Comparison of ENCODE assay signal across 1 cellular context in genomic region chr18:54269924-54270844, GRCh38.
TF ChIP-seq lines count a peak whose summit lies in the region.

No MANE protein-coding gene starts in this region.

TF ChIP-seq in HepG2, 621 proteins besides CTCF, POLR2A, EP300 and RAD21 (continued from another document and continues in another):
- TF ChIP-seq STAT6 (CRISPR knock-in tag; IDR thresholded peaks at IDR 0.05; ENCODE audit: borderline replicate concordance) (peak; percentile 32; the same call in 1 of the 2 replicates), ZNF720 (CRISPR knock-in tag; IDR thresholded peaks at IDR 0.05) (no peak), ZNF543 (CRISPR knock-in tag; IDR thresholded peaks at IDR 0.05) (peak; percentile 41; the same call in 1 of the 2 replicates), LCORL (IDR thresholded peaks at IDR 0.05) (no peak), LCORL (CRISPR knock-in tag; IDR thresholded peaks at IDR 0.05) (peak; percentile 57; the same call in 1 of the 2 replicates), XRCC5 (optimal IDR thresholded peaks at IDR 0.05; ENCODE audit: low read length) (no peak), ZBTB21 (CRISPR knock-in tag; IDR thresholded peaks at IDR 0.05) (no peak), NRL (CRISPR knock-in tag; IDR thresholded peaks at IDR 0.05; ENCODE audit: borderline replicate concordance) (0 out of 2 replicates have a peak, but pooled peaks have one; percentile 38), ZMYM3 (CRISPR knock-in tag; IDR thresholded peaks at IDR 0.05) (no peak), ZNF317 (CRISPR knock-in tag; IDR thresholded peaks at IDR 0.05) (0 out of 2 replicates have a peak, but pooled peaks have one; percentile 8), KLF11 (CRISPR knock-in tag; IDR thresholded peaks at IDR 0.05) (no peak), ZNF550 (CRISPR knock-in tag; IDR thresholded peaks at IDR 0.05; ENCODE audit: borderline replicate concordance) (no peak), CAMTA2 (CRISPR knock-in tag; IDR thresholded peaks at IDR 0.05; ENCODE audit: borderline replicate concordance) (no peak), MNT (IDR thresholded peaks at IDR 0.05) (no peak), HOMEZ (CRISPR knock-in tag; IDR thresholded peaks at IDR 0.05; ENCODE audit: low read depth) (no peak), XBP1 (CRISPR knock-in tag; IDR thresholded peaks at IDR 0.05) (no peak), KIAA2018 (CRISPR knock-in tag; IDR thresholded peaks at IDR 0.05; ENCODE audit: borderline replicate concordance) (no peak), ZNF225 (CRISPR knock-in tag; IDR thresholded peaks at IDR 0.05) (0 out of 2 replicates have a peak, but pooled peaks have one; percentile 49), KLF13 (CRISPR knock-in tag; IDR thresholded peaks at IDR 0.05) (no peak), ZBTB8A (CRISPR knock-in tag; IDR thresholded peaks at IDR 0.05; ENCODE audit: borderline replicate concordance, low read depth) (no peak), ZNF710 (CRISPR knock-in tag; IDR thresholded peaks at IDR 0.05; ENCODE audit: borderline replicate concordance) (no peak), ZNF224 (CRISPR knock-in tag; IDR thresholded peaks at IDR 0.05) (0 out of 2 replicates have a peak, but pooled peaks have one; percentile 52), ZFP41 (CRISPR knock-in tag; IDR thresholded peaks at IDR 0.05; ENCODE audit: borderline replicate concordance) (no peak), BHLHE40 (IDR thresholded peaks at IDR 0.05; ENCODE audit: low read length) (peak; percentile 77), REST (IDR thresholded peaks at IDR 0.05; ENCODE audit: borderline replicate concordance in 1 of 2, low read depth in 1 of 2, low read length in 2 of 2) (no peak), ZBTB4 (CRISPR knock-in tag; IDR thresholded peaks at IDR 0.05; ENCODE audit: borderline replicate concordance) (no peak), ZBTB7A (CRISPR knock-in tag; IDR thresholded peaks at IDR 0.05) (no peak), EZH2 (conservative IDR thresholded peaks at IDR 0.05; ENCODE audit: low read depth, low read length) (no peak), THRA (CRISPR knock-in tag; IDR thresholded peaks at IDR 0.05; ENCODE audit: borderline replicate concordance) (0 out of 2 replicates have a peak, but pooled peaks have one; percentile 18), ZNF121 (CRISPR knock-in tag; IDR thresholded peaks at IDR 0.05) (peak; percentile 51; the same call in 1 of the 2 replicates)
